In the genomic region with DNA sequence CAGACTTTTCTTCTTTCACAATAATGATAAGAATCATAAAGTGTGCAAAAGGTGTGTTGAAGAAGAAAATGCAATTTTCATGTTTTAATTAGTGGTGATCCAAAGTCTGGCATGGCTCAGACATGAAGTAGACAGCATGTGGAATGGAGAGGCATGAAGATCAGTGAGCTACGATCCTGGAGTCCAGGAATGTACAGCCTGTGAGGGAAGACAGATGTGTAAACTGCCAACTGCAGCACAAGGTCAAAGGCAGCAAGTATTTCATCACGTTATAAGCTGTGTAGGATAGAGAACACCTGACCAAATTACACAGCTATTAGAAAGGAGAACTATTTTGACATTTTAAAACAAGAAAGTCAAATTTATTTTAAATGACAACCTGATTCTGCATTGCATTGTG, we compare ENCODE assay signal across 21 cellular contexts.
DNase-seq lines count a peak whose midpoint lies in the region; ATAC-seq and TF ChIP-seq lines count a peak whose summit lies in the region.
"Had no signal": no experiment of that assay in that cellular context is flagged by ENCODE, and none has a peak within 500 bp of the region (broad histone marks: within the 10 kb centered on the region; RNA-seq: fewer than 3 reads in every experiment).

No MANE protein-coding gene starts in this region.

- H3K27ac Mint-ChIP-seq in T-helper 17 cell: no peak overlapping the region
- H3K27ac Mint-ChIP-seq: B cell; CD4-positive, CD25-positive, alpha-beta regulatory T cell; CD8-positive, alpha-beta T cell; GM23338; HFFc6 had no signal

- peaks cover 34% of the 10 kb centered on the region for H3K27me3 Mint-ChIP-seq in T-helper 17 cell
- H3K27me3 Mint-ChIP-seq: CD4-positive, CD25-positive, alpha-beta regulatory T cell had no signal

- H3K36me3 ChIP-seq in OCI-LY1 (ENCODE audit: insufficient read depth, low read length): no peaks in the 10 kb centered on the region
- no peaks in the 10 kb centered on the region for H3K36me3 ChIP-seq in H7 (replicated peaks; ENCODE audit: control insufficient read depth, insufficient read depth, low read length)
- H3K36me3 ChIP-seq: BLaER1, HAP-1 had no signal

- no peaks in the 10 kb centered on the region for H4K20me1 ChIP-seq in OCI-LY1 (ENCODE audit: insufficient read depth, low read length)
- H4K20me1 ChIP-seq: BLaER1 had no signal

- no peak overlapping the region for H3K4me3 Mint-ChIP-seq in T-helper 17 cell
- H3K4me3 Mint-ChIP-seq: B cell; CD4-positive, CD25-positive, alpha-beta regulatory T cell; CD8-positive, alpha-beta T cell; GM23338; HFFc6 had no signal

- DNase-seq in SK-N-DZ (ENCODE audit: low spot score) (peak; percentile 22), left lobe of liver (ENCODE audit: low spot score) (no peak), H7 (no peak), omental fat pad (ENCODE audit: low spot score) (no peak), T-helper 17 cell (no peak)
- DNase-seq: Caco-2; CD4-positive, CD25-positive, alpha-beta regulatory T cell; CD8-positive, alpha-beta T cell; DMS 273 treated with DMSO at 0.1 percent for 48 hours; DMS79; EL; GDM1; HFFc6 had no signal

- no peaks in the 10 kb centered on the region for H3K36me3 Mint-ChIP-seq in T-helper 17 cell (ENCODE audit: low read depth)
- H3K36me3 Mint-ChIP-seq: CD4-positive, CD25-positive, alpha-beta regulatory T cell; CD8-positive, alpha-beta T cell had no signal

- peaks cover 2% of the 10 kb centered on the region for H3K4me1 Mint-ChIP-seq in T-helper 17 cell
- H3K4me1 Mint-ChIP-seq: CD4-positive, CD25-positive, alpha-beta regulatory T cell had no signal

- ATAC-seq in left lobe of liver: peak; percentile 59
- no peak for ATAC-seq in omental fat pad (ENCODE audit: low FRiP score)
- ATAC-seq in GM19324 (IDR thresholded peaks at IDR 0.05; ENCODE audit: low FRiP score, unreplicated experiment): no peak
- no peak for ATAC-seq in T-helper 17 cell
- ATAC-seq: CD8-positive, alpha-beta T cell; GM12878; GM23338 had no signal

- H3K9ac ChIP-seq in OCI-LY1 (ENCODE audit: low read length): no peak overlapping the region
- H3K9ac ChIP-seq: BLaER1 had no signal

- no peaks in the 10 kb centered on the region for H3K79me2 ChIP-seq in OCI-LY1 (ENCODE audit: insufficient read depth, low read length)

- no peaks in the 10 kb centered on the region for H3K9me2 ChIP-seq in OCI-LY1 (ENCODE audit: low read depth, low read length)

- H3K4me3 ChIP-seq in OCI-LY1 (ENCODE audit: low read depth, low read length, poor library complexity, severe bottlenecking) (no peak overlapping the region), H7 (ENCODE audit: insufficient read depth, low read depth, low read length) (no peak overlapping the region)
- H3K4me3 ChIP-seq: BLaER1, GM12878, GM23338, HAP-1 had no signal

- TF ChIP-seq CTCF in OCI-LY1 (IDR thresholded peaks at IDR 0.05; ENCODE audit: low read length) (no peak), omental fat pad (IDR thresholded peaks at IDR 0.05) (no peak)

- no peak overlapping the region for H3K4me2 ChIP-seq in OCI-LY1 (ENCODE audit: low read length)
- H3K4me2 ChIP-seq: BLaER1, GM23338 had no signal

- peaks cover 32% of the 10 kb centered on the region for H3K4me1 ChIP-seq in OCI-LY1 (ENCODE audit: insufficient read depth, low read length, severe bottlenecking)
- H3K4me1 ChIP-seq: BLaER1, Caco-2, HAP-1 had no signal

- no peaks in the 10 kb centered on the region for H3F3A ChIP-seq in OCI-LY1 (ENCODE audit: insufficient read depth, low read length)

- H3K27ac ChIP-seq in OCI-LY1 (ENCODE audit: low read depth, low read length, poor library complexity, severe bottlenecking): no peak overlapping the region
- H3K27ac ChIP-seq: BLaER1, C4-2B had no signal

- H2AFZ ChIP-seq in OCI-LY1 (ENCODE audit: low read length): 0 out of 2 replicates have a peak overlapping the region, but pooled peaks have one; percentile 48
- H2AFZ ChIP-seq: GM23338 had no signal

- H3K27me3 ChIP-seq in OCI-LY1 (ENCODE audit: insufficient read depth, low read length): no peaks in the 10 kb centered on the region
- H3K27me3 ChIP-seq in H7 (ENCODE audit: control insufficient read depth, insufficient read depth, low read length): no peaks in the 10 kb centered on the region
- H3K27me3 ChIP-seq: BLaER1 had no signal

- no peaks in the 10 kb centered on the region for H3K9me3 ChIP-seq in OCI-LY1 (ENCODE audit: low read length)
- no peaks in the 10 kb centered on the region for H3K9me3 ChIP-seq in T-helper 17 cell (ENCODE audit: control insufficient read depth, low read length, poor library complexity, severe bottlenecking)
- H3K9me3 ChIP-seq: Caco-2, HAP-1 had no signal
